ENCODE assay signal across 9 cellular contexts in the genomic region with DNA sequence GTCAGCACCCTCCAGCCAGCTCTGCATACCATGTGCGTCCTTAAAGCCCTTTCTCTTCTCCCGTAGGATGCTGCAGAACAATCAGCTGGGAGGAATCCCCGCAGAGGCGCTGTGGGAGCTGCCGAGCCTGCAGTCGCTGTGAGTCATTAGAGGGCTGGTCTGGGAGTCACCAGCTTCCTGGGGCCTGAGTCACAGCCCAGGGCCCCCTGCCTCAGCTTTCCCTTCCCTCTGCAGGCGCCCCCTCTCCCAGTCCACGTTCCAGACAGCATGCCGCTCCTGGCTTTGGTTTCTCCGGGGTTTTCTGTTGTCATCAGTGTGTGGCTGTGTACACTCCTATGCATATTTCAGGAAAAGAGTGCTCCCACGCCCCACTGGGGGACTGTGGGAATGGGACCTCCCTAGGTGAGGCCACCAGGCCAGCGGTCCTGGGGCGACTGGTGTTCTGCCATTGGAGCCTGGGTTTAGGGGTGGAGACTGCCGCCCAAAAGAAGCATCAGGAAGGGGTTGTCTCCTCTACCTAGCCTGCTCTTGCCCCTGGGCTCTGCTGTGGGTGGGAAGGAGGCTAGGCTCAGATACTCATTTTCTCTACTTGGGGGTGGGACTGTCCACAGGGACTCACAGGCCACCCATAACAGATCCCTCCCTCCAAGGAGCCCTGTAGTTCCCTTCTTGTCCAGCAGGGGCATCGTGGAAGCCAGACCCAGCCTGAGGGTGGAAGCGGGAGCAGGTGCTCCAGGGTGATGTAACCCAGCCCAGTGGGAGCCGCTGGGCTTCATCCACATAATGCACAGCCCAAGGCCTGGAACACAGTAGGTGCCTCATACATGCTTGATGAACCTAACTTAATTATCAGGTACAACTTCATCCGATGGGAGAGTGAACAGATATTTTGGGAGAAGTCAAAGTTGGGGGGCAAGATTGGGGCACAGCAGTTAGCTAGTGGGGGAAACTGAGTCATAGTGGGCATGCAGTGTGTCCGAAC. TPM values are rescaled to one million over a fixed set of nuclear protein-coding genes. Genes with fewer than 3 reads are reported as not detected.
DNase-seq lines count a peak whose midpoint lies in the region; ATAC-seq and TF ChIP-seq lines count a peak whose summit lies in the region.
"Had no signal": no experiment of that assay in that cellular context is flagged by ENCODE, and none has a peak within 500 bp of the region (broad histone marks: within the 10 kb centered on the region; RNA-seq: fewer than 3 reads in every experiment).

No MANE protein-coding gene starts in this region.

- no peaks in the 10 kb centered on the region for H3K9me3 ChIP-seq in Caco-2

- H3K36me3 Mint-ChIP-seq in Caco-2 (ENCODE audit: insufficient read depth, unreplicated experiment), result peaks cover 8% of the 10 kb centered on the region
- no peaks in the 10 kb centered on the region for H3K36me3 Mint-ChIP-seq in activated CD4-positive, alpha-beta T cell treated with anti-CD3 and anti-CD28 coated beads for 36 hours (ENCODE audit: low read depth)
- H3K36me3 Mint-ChIP-seq: activated naive CD4-positive, alpha-beta T cell treated with anti-CD3 and anti-CD28 coated beads, Interleukin-2, amount 50 U/mL, for 24 hours had no signal

- peak overlapping the region; percentile 55 for H3K4me3 Mint-ChIP-seq in Caco-2 (ENCODE audit: unreplicated experiment)
- no peak overlapping the region for H3K4me3 Mint-ChIP-seq in activated CD4-positive, alpha-beta T cell treated with anti-CD3 and anti-CD28 coated beads for 36 hours
- H3K4me3 Mint-ChIP-seq: activated naive CD4-positive, alpha-beta T cell treated with anti-CD3 and anti-CD28 coated beads, Interleukin-2, amount 50 U/mL, for 24 hours had no signal

- DNase-seq in Caco-2, result peak; percentile 88 to 92
- peak; percentile 98 for DNase-seq in NCI-H226
- DNase-seq in activated CD4-positive, alpha-beta T cell treated with anti-CD3 and anti-CD28 coated beads for 36 hours, result peak; percentile 84
- DNase-seq in coronary artery (ENCODE audit: low spot score), result peak; percentile 94
- peak; percentile 51 to 92 for DNase-seq in lung microvascular endothelial cell (ENCODE audit: low read depth in 2 of 2)
- DNase-seq in stimulated activated CD8-positive, alpha-beta memory T cell treated with anti-CD3 and anti-CD28 coated beads, Interleukin-12 subunit alpha, Interleukin-12 subunit beta, amount 100 ng/mL, for 4 hours (ENCODE audit: low read depth), result peak; percentile 36
- DNase-seq in GF-D8 (lab: John Stamatoyannopoulos, UW), result no peak

- peak; percentile 63 for ATAC-seq in HG02588 (IDR thresholded peaks at IDR 0.05; ENCODE audit: unreplicated experiment)
- peak; percentile 89 for ATAC-seq in activated CD4-positive, alpha-beta T cell treated with anti-CD3 and anti-CD28 coated beads for 36 hours

- CTCF ChIA-PET in Caco-2 (lab: Charles Lee), result interaction anchor here (0.6 to 1.2 kb wide), 6 partner anchors 11 to 104 kb away, joined by 3 to 10 read pairs (median 3); partner anchors contain the start of gene LGR6
- CTCF ChIA-PET in activated CD4-positive, alpha-beta T cell treated with anti-CD3 and anti-CD28 coated beads for 36 hours (lab: Charles Lee), result interaction anchor here (0.7 to 2.8 kb wide), 7 partner anchors 7 to 93 kb away, joined by 3 to 11 read pairs (median 3); partner anchors contain the start of gene LGR6

- BruUV-seq in Caco-2 (replicated peaks; lab: Mats Ljungman, UMichigan), result no TSS peak

- TF ChIP-seq CTCF in Caco-2 (IDR thresholded peaks at IDR 0.05; ENCODE audit: insufficient read depth in 1 of 2, low read depth in 1 of 2, low read length in 1 of 2, severe bottlenecking in 1 of 2, unreplicated experiment in 1 of 2) (peak; percentile 89 to 94), coronary artery (IDR thresholded peaks at IDR 0.05) (peak; percentile 86)

- H3K9me3 Mint-ChIP-seq in Caco-2 (ENCODE audit: unreplicated experiment), result no peaks in the 10 kb centered on the region
- H3K9me3 Mint-ChIP-seq in activated CD4-positive, alpha-beta T cell treated with anti-CD3 and anti-CD28 coated beads for 36 hours (ENCODE audit: low read depth), result no peaks in the 10 kb centered on the region
- H3K9me3 Mint-ChIP-seq: activated naive CD4-positive, alpha-beta T cell treated with anti-CD3 and anti-CD28 coated beads, Interleukin-2, amount 50 U/mL, for 24 hours had no signal

- H3K4me1 ChIP-seq in Caco-2, result peaks cover 28% of the 10 kb centered on the region

- no peaks in the 10 kb centered on the region for H3K27me3 Mint-ChIP-seq in Caco-2 (ENCODE audit: insufficient read depth, unreplicated experiment)
- H3K27me3 Mint-ChIP-seq in activated CD4-positive, alpha-beta T cell treated with anti-CD3 and anti-CD28 coated beads for 36 hours, result peaks cover 12% of the 10 kb centered on the region

- intact Hi-C loops in Caco-2 (cut with micrococcal nuclease; ENCODE audit: unreplicated experiment), result no loop called here
- intact Hi-C loops in activated CD4-positive, alpha-beta T cell treated with anti-CD3 and anti-CD28 coated beads for 36 hours (cut with DNase I, micrococcal nuclease), result loop anchor here in 1 of 2 experiments (2.0 kb wide), 1 partner anchor 51 kb away; no protein-coding TSS in a partner anchor

- peaks cover 25% of the 10 kb centered on the region for H3K4me1 Mint-ChIP-seq in Caco-2 (ENCODE audit: low read depth, unreplicated experiment)
- peaks cover 2% of the 10 kb centered on the region for H3K4me1 Mint-ChIP-seq in activated CD4-positive, alpha-beta T cell treated with anti-CD3 and anti-CD28 coated beads for 36 hours

- peak overlapping the region; percentile 78 for H3K27ac Mint-ChIP-seq in Caco-2 (ENCODE audit: unreplicated experiment)
- H3K27ac Mint-ChIP-seq in activated CD4-positive, alpha-beta T cell treated with anti-CD3 and anti-CD28 coated beads for 36 hours, result no peak overlapping the region
- H3K27ac Mint-ChIP-seq: activated naive CD4-positive, alpha-beta T cell treated with anti-CD3 and anti-CD28 coated beads, Interleukin-2, amount 50 U/mL, for 24 hours had no signal

- H3K27me3 ChIP-seq in Caco-2 (replicated peaks; ENCODE audit: control insufficient read depth, insufficient read depth, low read length), result no peaks in the 10 kb centered on the region

- H3K27ac ChIP-seq in coronary artery, result peak overlapping the region; percentile 78 to 96

- no peak overlapping the region for H3K4me3 ChIP-seq in Caco-2 (ENCODE audit: low read depth, low read length)
- peak overlapping the region; percentile 25 for H3K4me3 ChIP-seq in coronary artery

- H3K36me3 ChIP-seq in Caco-2 (ENCODE audit: control insufficient read depth, insufficient read depth, low read length), result no peaks in the 10 kb centered on the region

- POLR2A ChIA-PET in Caco-2 (lab: Charles Lee), result no interaction called here
- POLR2A ChIA-PET in activated CD4-positive, alpha-beta T cell treated with anti-CD3 and anti-CD28 coated beads for 36 hours (lab: Charles Lee), result no interaction called here

RNA-seq across cellular contexts. Expression of gene LGR6, which starts 42.5 kb away (rescaled TPM):
- 0.36 TPM in 1 of 2 replicates, not detected in the other for total RNA-seq in Caco-2 (2022)
- under 1 TPM; 0.09 to 0.14 TPM for total RNA-seq in activated CD4-positive, alpha-beta T cell treated with anti-CD3 and anti-CD28 coated beads for 36 hours
- total RNA-seq in lung microvascular endothelial cell, result not detected in 2 replicates
